ENCODE assay signal across 9 cellular contexts in the genomic region with DNA sequence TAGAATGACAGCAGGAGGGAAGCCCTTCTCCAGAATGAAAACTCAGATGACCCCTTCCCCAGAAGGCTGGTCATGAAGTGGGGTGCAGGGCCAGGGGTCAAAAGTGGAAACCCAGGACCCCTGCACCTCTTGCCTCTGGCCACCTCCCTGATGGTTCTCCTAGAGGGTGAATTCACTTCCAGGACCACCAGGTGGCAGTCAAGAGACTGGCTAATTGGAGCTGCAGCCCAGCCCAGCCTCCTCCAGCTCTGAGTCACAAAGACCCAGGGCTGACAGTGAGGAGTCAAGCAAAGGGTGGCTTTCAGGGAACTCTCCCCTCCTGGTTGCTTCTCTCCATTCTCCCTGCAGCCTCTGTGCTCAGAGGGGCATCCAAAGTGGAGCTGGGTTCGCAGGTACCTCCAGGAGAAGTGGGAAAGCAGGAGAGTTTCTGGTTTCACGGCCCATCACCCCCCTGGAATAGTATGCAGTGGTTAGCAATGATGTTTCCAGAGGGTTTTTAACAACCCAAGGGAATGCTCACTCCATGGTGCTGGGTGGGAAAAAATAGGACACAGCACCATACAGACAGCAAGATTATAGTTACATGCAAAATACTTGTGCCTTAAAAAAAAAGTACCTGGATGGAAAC. TPM values are rescaled to one million over a fixed set of nuclear protein-coding genes. Genes with fewer than 3 reads are reported as not detected.
A peak's percentile ranks its signal among the peaks of the same experiment; 100 is the strongest.
DNase-seq lines count a peak whose midpoint lies in the region; ATAC-seq and TF ChIP-seq lines count a peak whose summit lies in the region.
"Had no signal": no experiment of that assay in that cellular context is flagged by ENCODE, and none has a peak within 500 bp of the region (broad histone marks: within the 10 kb centered on the region; RNA-seq: fewer than 3 reads in every experiment).

No MANE protein-coding gene starts in this region.

- DNase-seq in D341Med (ENCODE audit: low spot score) (peak; percentile 85), NCI-H82 treated with DMSO at 0.1 percent for 48 hours (lab: John Stamatoyannopoulos, UW; ENCODE audit: unreplicated experiment) (peak; percentile 35), memory B cell (ENCODE audit: low spot score in 2 of 2) (peak; percentile 59 to 73)
- peak; percentile 90 for DNase-seq in activated CD8-positive, alpha-beta T cell treated with anti-CD3 and anti-CD28 coated beads for 36 hours
- peak; percentile 20 to 41 (median 25) for DNase-seq in effector memory CD4-positive, alpha-beta T cell
- DNase-seq in stimulated activated CD8-positive, alpha-beta memory T cell treated with anti-CD3 and anti-CD28 coated beads, Interleukin-12 subunit alpha, Interleukin-12 subunit beta, amount 100 ng/mL, for 4 hours (ENCODE audit: low read depth) = peak; percentile 45

- no peak overlapping the region for H3K4me3 Mint-ChIP-seq in activated CD8-positive, alpha-beta T cell treated with anti-CD3 and anti-CD28 coated beads for 36 hours
- no peak overlapping the region for H3K4me3 Mint-ChIP-seq in memory B cell

- no peaks in the 10 kb centered on the region for H3K36me3 Mint-ChIP-seq in activated CD8-positive, alpha-beta T cell treated with anti-CD3 and anti-CD28 coated beads for 36 hours (ENCODE audit: low read depth)
- no peaks in the 10 kb centered on the region for H3K36me3 Mint-ChIP-seq in memory B cell

- no peaks in the 10 kb centered on the region for H3K4me1 Mint-ChIP-seq in activated CD8-positive, alpha-beta T cell treated with anti-CD3 and anti-CD28 coated beads for 36 hours (ENCODE audit: low read depth)
- H3K4me1 Mint-ChIP-seq in memory B cell = peaks cover 2% of the 10 kb centered on the region

- H3K9me3 ChIP-seq in effector memory CD4-positive, alpha-beta T cell (ENCODE audit: control insufficient read depth, low read length) = no peaks in the 10 kb centered on the region

- CTCF ChIA-PET in activated CD8-positive, alpha-beta T cell treated with anti-CD3 and anti-CD28 coated beads for 36 hours (lab: Charles Lee) = interaction anchor here (0.6 to 3.3 kb wide), 32 partner anchors 8 to 480 kb away, joined by 3 to 19 read pairs (median 4); no protein-coding TSS in a partner anchor

- H3K27me3 Mint-ChIP-seq in activated CD8-positive, alpha-beta T cell treated with anti-CD3 and anti-CD28 coated beads for 36 hours = peaks cover 24% of the 10 kb centered on the region
- peaks cover 18% of the 10 kb centered on the region for H3K27me3 Mint-ChIP-seq in memory B cell

- TF ChIP-seq CTCF in activated CD8-positive, alpha-beta T cell treated with anti-CD3 and anti-CD28 coated beads for 36 hours (IDR thresholded peaks at IDR 0.05) = peak; percentile 78

- POLR2A ChIA-PET in activated CD8-positive, alpha-beta T cell treated with anti-CD3 and anti-CD28 coated beads for 36 hours (lab: Charles Lee) = no interaction called here

- H3K27ac ChIP-seq in effector memory CD4-positive, alpha-beta T cell (ENCODE audit: insufficient read depth, low read length, poor library complexity, severe bottlenecking) = no peak overlapping the region

- no peaks in the 10 kb centered on the region for H3K9me3 Mint-ChIP-seq in activated CD8-positive, alpha-beta T cell treated with anti-CD3 and anti-CD28 coated beads for 36 hours
- H3K9me3 Mint-ChIP-seq in memory B cell = no peaks in the 10 kb centered on the region

- ATAC-seq in HG03175 (IDR thresholded peaks at IDR 0.05; ENCODE audit: unreplicated experiment) (peak; percentile 53), memory B cell (ENCODE audit: low read depth) (peak; percentile 81), GM18517 (IDR thresholded peaks at IDR 0.05; ENCODE audit: unreplicated experiment) (no peak)
- ATAC-seq in activated CD8-positive, alpha-beta T cell treated with anti-CD3 and anti-CD28 coated beads for 36 hours = peak; percentile 100

- intact Hi-C loops in activated CD8-positive, alpha-beta T cell treated with anti-CD3 and anti-CD28 coated beads for 36 hours (cut with micrococcal nuclease) = no loop called here

- no peak overlapping the region for H3K4me3 ChIP-seq in effector memory CD4-positive, alpha-beta T cell (ENCODE audit: insufficient read depth, low read depth, low read length, poor library complexity, severe bottlenecking)

- no peaks in the 10 kb centered on the region for H3K36me3 ChIP-seq in effector memory CD4-positive, alpha-beta T cell (ENCODE audit: control insufficient read depth, insufficient read depth, low read length)

- H3K4me1 ChIP-seq in effector memory CD4-positive, alpha-beta T cell (ENCODE audit: control insufficient read depth, insufficient read depth, low read length, poor library complexity, severe bottlenecking) = no peaks in the 10 kb centered on the region

- peaks cover under 1% of the 10 kb centered on the region for H3K27me3 ChIP-seq in effector memory CD4-positive, alpha-beta T cell (replicated peaks; ENCODE audit: control insufficient read depth, insufficient read depth, low read length, poor library complexity, severe bottlenecking)

- H3K27ac Mint-ChIP-seq in activated CD8-positive, alpha-beta T cell treated with anti-CD3 and anti-CD28 coated beads for 36 hours = no peak overlapping the region
- no peak overlapping the region for H3K27ac Mint-ChIP-seq in memory B cell

RNA-seq across cellular contexts. Expression of a gene that starts 6.1 kb away (rescaled TPM):
- total RNA-seq in activated CD8-positive, alpha-beta T cell treated with anti-CD3 and anti-CD28 coated beads for 36 hours = under 1 TPM in 1 of 2 experiments, not detected in 1; 0.13 TPM
- total RNA-seq: T-helper 1 cell treated with Interleukin-12 subunit alpha and Interleukin-12 subunit beta and Interleukin-4 antibody, amounts not matched to agents 30 ng/mL and 1 ng/mL, for 36 hours had no signal

RNA-seq across cellular contexts. Expression of a gene that starts 51.5 kb away (rescaled TPM):
- not detected for total RNA-seq in activated CD8-positive, alpha-beta T cell treated with anti-CD3 and anti-CD28 coated beads for 36 hours
- total RNA-seq: T-helper 1 cell treated with Interleukin-12 subunit alpha and Interleukin-12 subunit beta and Interleukin-4 antibody, amounts not matched to agents 30 ng/mL and 1 ng/mL, for 36 hours had no signal

Comparison
In these comparisons a context has a peak if more than half of its experiments do, and no peak if none do; other contexts are left out.
1. DNase-seq: peak in every context shown above with its lines; median percentile 90 in activated CD8-positive, alpha-beta T cell treated with anti-CD3 and anti-CD28 coated beads for 36 hours; 85 in D341Med; 66 in memory B cell; 45 in stimulated activated CD8-positive, alpha-beta memory T cell treated with anti-CD3 and anti-CD28 coated beads, Interleukin-12 subunit alpha, Interleukin-12 subunit beta, amount 100 ng/mL, for 4 hours; 35 in NCI-H82 treated with DMSO at 0.1 percent for 48 hours; 25 in effector memory CD4-positive, alpha-beta T cell.